8 cellular contexts compared by ENCODE assay signal in the genomic region with DNA sequence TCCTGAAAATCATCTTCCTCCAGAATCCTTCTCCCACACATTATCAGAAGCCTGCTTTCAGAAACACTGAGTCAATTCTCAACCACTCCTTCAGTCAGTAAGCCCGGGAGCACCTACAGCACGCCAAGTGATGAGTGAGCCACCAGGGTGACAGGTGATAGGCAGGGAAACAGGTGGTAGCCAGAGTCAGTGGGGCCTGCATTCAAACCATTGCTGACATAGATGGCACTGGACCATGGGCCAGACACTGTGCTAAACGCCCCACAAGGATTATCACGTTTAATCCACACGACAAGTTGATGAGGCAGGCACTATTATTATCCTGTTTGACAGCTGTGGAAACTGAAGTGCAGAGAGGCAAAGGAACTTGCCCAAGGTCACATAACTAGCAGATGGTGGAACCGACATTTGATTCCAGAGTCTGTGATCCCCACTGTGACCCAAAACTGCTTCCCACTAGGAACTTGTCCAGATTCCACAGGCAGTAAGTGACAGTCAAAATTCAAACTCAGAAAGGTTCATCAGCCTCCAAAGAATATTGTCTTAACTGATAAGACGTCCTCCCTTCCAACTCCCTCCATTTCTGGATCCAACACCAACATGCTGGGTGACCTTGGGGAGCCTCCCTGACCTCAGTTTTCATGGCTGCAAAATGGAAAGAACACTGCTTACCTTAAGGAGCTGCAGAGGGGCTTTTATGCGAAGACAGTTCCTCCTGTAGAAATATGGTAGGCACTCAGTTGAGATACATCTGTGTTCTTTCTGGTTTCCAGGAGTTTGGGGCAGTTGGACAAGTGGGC. TPM values are rescaled to one million over a fixed set of nuclear protein-coding genes. Genes with fewer than 3 reads are reported as not detected.
DNase-seq lines count a peak whose midpoint lies in the region; ATAC-seq and TF ChIP-seq lines count a peak whose summit lies in the region.

No MANE protein-coding gene starts in this region.

- H3K9me3 ChIP-seq in breast epithelium: no peaks in the 10 kb centered on the region

- H3K4me1 Mint-ChIP-seq in mesothelial cell of epicardium (peaks cover 31% of the 10 kb centered on the region), T-cell (peaks cover 14 to 35% (median 21%) of the 10 kb centered on the region in 3 donors)

- H3K4me3 ChIP-seq in AG10803 (ENCODE audit: low read length) (no peak overlapping the region), breast epithelium (peak overlapping the region in 1 of 3 donors; percentile 7)

- no peak overlapping the region for H3K4me3 Mint-ChIP-seq in mesothelial cell of epicardium
- no peak overlapping the region for H3K4me3 Mint-ChIP-seq in T-cell

- H3K4me1 ChIP-seq in breast epithelium: peaks cover 0 to 15% of the 10 kb centered on the region in 2 donors

- H3K27ac Mint-ChIP-seq in mesothelial cell of epicardium (peak overlapping the region; percentile 87), T-cell (peak overlapping the region in 1 of 2 donors; percentile 23)

- H3K27me3 ChIP-seq in breast epithelium: no peaks in the 10 kb centered on the region

- peaks cover 6% of the 10 kb centered on the region for H3K9me3 Mint-ChIP-seq in mesothelial cell of epicardium
- no peaks in the 10 kb centered on the region for H3K9me3 Mint-ChIP-seq in T-cell

- H3K36me3 Mint-ChIP-seq in mesothelial cell of epicardium (peaks cover 1% of the 10 kb centered on the region), T-cell (no peaks in the 10 kb centered on the region)

- no peaks in the 10 kb centered on the region for H3K36me3 ChIP-seq in breast epithelium

- TF ChIP-seq CTCF in AG10803 (conservative IDR thresholded peaks at IDR 0.05; ENCODE audit: low read length): no peak
- no peak for TF ChIP-seq CTCF in breast epithelium (IDR thresholded peaks at IDR 0.05)
- TF ChIP-seq CTCF in mesothelial cell of epicardium (IDR thresholded peaks at IDR 0.05; ENCODE audit: unreplicated experiment): no peak

- intact Hi-C loops in breast epithelium (cut with DNase I; ENCODE audit: low total_unique reads): no loop called here

- H3K27me3 Mint-ChIP-seq in mesothelial cell of epicardium (ENCODE audit: low read depth) (no peaks in the 10 kb centered on the region), T-cell (no peaks in the 10 kb centered on the region)

- CTCF ChIA-PET in T-cell (lab: Charles Lee): interaction anchor here in 1 of 2 donors (1.3 kb wide), 1 partner anchor 14 kb away, joined by 3 read pairs; no protein-coding TSS in a partner anchor

- peak overlapping the region; percentile 88 to 96 for H3K27ac ChIP-seq in breast epithelium

- no peak for TF ChIP-seq POLR2A in breast epithelium (IDR thresholded peaks at IDR 0.05)

- POLR2A ChIA-PET in T-cell (lab: Charles Lee): no interaction called here

- peak; percentile 9 for DNase-seq in AG10803 (ENCODE audit: low read depth)
- DNase-seq in NCI-H2171 (lab: John Stamatoyannopoulos, UW): peak; percentile 40
- no peak for DNase-seq in breast epithelium (ENCODE audit: low spot score in 2 of 2)
- no peak for DNase-seq in mesothelial cell of epicardium (ENCODE audit: low spot score in 2 of 2, unreplicated experiment in 2 of 2)
- DNase-seq in effector CD8-positive, alpha-beta T cell (lab: John Stamatoyannopoulos, UW): no peak
- DNase-seq in T-cell: no peak

- ATAC-seq in HG02571 (IDR thresholded peaks at IDR 0.05; ENCODE audit: unreplicated experiment) (no peak), HG02678 (IDR thresholded peaks at IDR 0.05; ENCODE audit: unreplicated experiment) (no peak), T-cell (replicated peaks in 1 of 4) (no peak)

RNA-seq across cellular contexts. Expression of a gene that starts 23.9 kb away (rescaled TPM):
- total RNA-seq in breast epithelium: 10 to 100 TPM; 24.0 to 41.6 (median 40.3) TPM
- 76.0 to 78.6 TPM (median 76.7 TPM) in 3 replicates for total RNA-seq in mesothelial cell of epicardium
- 10 to 100 TPM; 30.2 to 41.2 (median 38.1) TPM for total RNA-seq in T-cell

Comparison
In these comparisons a context has a peak if more than half of its experiments do, and no peak if none do; other contexts are left out.
1. DNase-seq: peak in AG10803 (single experiment) and NCI-H2171 (single experiment); none in breast epithelium (0 of 2), mesothelial cell of epicardium (0 of 2), effector CD8-positive, alpha-beta T cell (single experiment) and T-cell (0 of 34).